In genomic region chr11:123755344-123755743, GRCh38 we compare ENCODE assay signal across 29 cellular contexts. TPM values are rescaled to one million over a fixed set of nuclear protein-coding genes. Genes with fewer than 3 reads are reported as not detected.
DNase-seq lines count a peak whose midpoint lies in the region; ATAC-seq and TF ChIP-seq lines count a peak whose summit lies in the region.
"Had no signal": no experiment of that assay in that cellular context is flagged by ENCODE, and none has a peak within 500 bp of the region (broad histone marks: within the 10 kb centered on the region; RNA-seq: fewer than 3 reads in every experiment).

No MANE protein-coding gene starts in this region.

- no peaks in the 10 kb centered on the region for H3K36me3 ChIP-seq in Loucy (ENCODE audit: insufficient read depth, low read length)
- H3K36me3 ChIP-seq: BE2C, BLaER1 had no signal

- H3K27me3 ChIP-seq in Loucy (ENCODE audit: insufficient read depth, low read length, poor library complexity, severe bottlenecking): no peaks in the 10 kb centered on the region
- H3K27me3 ChIP-seq: BLaER1 had no signal

- H3K4me2 ChIP-seq in Loucy (ENCODE audit: low read depth, low read length, poor library complexity, severe bottlenecking): no peak overlapping the region
- H3K4me2 ChIP-seq: BLaER1 had no signal

- no peaks in the 10 kb centered on the region for H3K79me2 ChIP-seq in Loucy (ENCODE audit: insufficient read depth, low read length)

- no peak for TF ChIP-seq CTCF in Loucy (conservative IDR thresholded peaks at IDR 0.05; ENCODE audit: low read length)

- H3K4me3 ChIP-seq in Loucy (ENCODE audit: low read length, poor library complexity, severe bottlenecking): no peak overlapping the region
- H3K4me3 ChIP-seq: BLaER1, GM12878 had no signal

- no peaks in the 10 kb centered on the region for H3K9me2 ChIP-seq in Loucy (replicated peaks; ENCODE audit: low read depth, low read length)

- intact Hi-C loops in activated CD4-positive, alpha-beta T cell treated with anti-CD3 and anti-CD28 coated beads, Interleukin-2, amount 10 ng/mL, durations not matched to agents 24 days and 14 days (cut with micrococcal nuclease): loop anchor here (10.0 kb wide), 1 partner anchor 309 kb away; no protein-coding TSS in a partner anchor
- intact Hi-C loops in activated T-helper 2 cell treated with anti-CD3 and anti-CD28 coated beads, Interferon-gamma antibody, Interleukin-2, Interleukin-4, amounts not matched to agents 10 μg/mL and 5 μg/mL and 100 μg/mL, durations not matched to agents 14 hours and 24 hours and 36 hours (cut with micrococcal nuclease): loop anchor here (1.0 to 10.0 kb wide), 3 partner anchors 14 to 301 kb away; partner anchors contain the start of gene ZNF202

- peak overlapping the region; percentile 45 for H3K4me3 Mint-ChIP-seq in activated CD4-positive, alpha-beta T cell treated with anti-CD3 and anti-CD28 coated beads, Interleukin-2, amount 10 ng/mL, durations not matched to agents 24 days and 14 days
- H3K4me3 Mint-ChIP-seq in T-helper 2 cell treated with Interferon-gamma antibody and Interleukin-4, amounts not matched to agents 5 μg/mL and 100 μg/mL, for 36 hours: peak overlapping the region; percentile 40
- no peak overlapping the region for H3K4me3 Mint-ChIP-seq in activated T-helper 2 cell treated with anti-CD3 and anti-CD28 coated beads, Interferon-gamma antibody, Interleukin-2, Interleukin-4, amounts not matched to agents 10 μg/mL and 5 μg/mL and 100 μg/mL, durations not matched to agents 14 hours and 24 hours and 36 hours (ENCODE audit: low read depth)
- H3K4me3 Mint-ChIP-seq: CD14-positive monocyte; CD4-positive, alpha-beta memory T cell; CD4-positive, CD25-positive, alpha-beta regulatory T cell; CD8-positive, alpha-beta memory T cell had no signal

- peaks cover 50% of the 10 kb centered on the region for H3K4me1 Mint-ChIP-seq in activated CD4-positive, alpha-beta T cell treated with anti-CD3 and anti-CD28 coated beads, Interleukin-2, amount 10 ng/mL, durations not matched to agents 24 days and 14 days
- H3K4me1 Mint-ChIP-seq in T-helper 2 cell treated with Interferon-gamma antibody and Interleukin-4, amounts not matched to agents 5 μg/mL and 100 μg/mL, for 36 hours (ENCODE audit: low read depth): peaks cover 59% of the 10 kb centered on the region
- peaks cover 68% of the 10 kb centered on the region for H3K4me1 Mint-ChIP-seq in activated T-helper 2 cell treated with anti-CD3 and anti-CD28 coated beads, Interferon-gamma antibody, Interleukin-2, Interleukin-4, amounts not matched to agents 10 μg/mL and 5 μg/mL and 100 μg/mL, durations not matched to agents 14 hours and 24 hours and 36 hours (ENCODE audit: low read depth)
- H3K4me1 Mint-ChIP-seq: CD14-positive monocyte; CD4-positive, alpha-beta memory T cell had no signal

- peaks cover 10% of the 10 kb centered on the region for H3K27me3 Mint-ChIP-seq in activated CD4-positive, alpha-beta T cell treated with anti-CD3 and anti-CD28 coated beads, Interleukin-2, amount 10 ng/mL, durations not matched to agents 24 days and 14 days
- H3K27me3 Mint-ChIP-seq in T-helper 2 cell treated with Interferon-gamma antibody and Interleukin-4, amounts not matched to agents 5 μg/mL and 100 μg/mL, for 36 hours (ENCODE audit: low read depth): no peaks in the 10 kb centered on the region
- no peaks in the 10 kb centered on the region for H3K27me3 Mint-ChIP-seq in activated T-helper 2 cell treated with anti-CD3 and anti-CD28 coated beads, Interferon-gamma antibody, Interleukin-2, Interleukin-4, amounts not matched to agents 10 μg/mL and 5 μg/mL and 100 μg/mL, durations not matched to agents 14 hours and 24 hours and 36 hours (ENCODE audit: low read depth)

- H3K36me3 Mint-ChIP-seq in activated CD4-positive, alpha-beta T cell treated with anti-CD3 and anti-CD28 coated beads, Interleukin-2, amount 10 ng/mL, durations not matched to agents 24 days and 14 days (ENCODE audit: low read depth): peaks cover 8% of the 10 kb centered on the region
- H3K36me3 Mint-ChIP-seq in T-helper 2 cell treated with Interferon-gamma antibody and Interleukin-4, amounts not matched to agents 5 μg/mL and 100 μg/mL, for 36 hours (ENCODE audit: low read depth): peaks cover 5% of the 10 kb centered on the region
- H3K36me3 Mint-ChIP-seq in activated T-helper 2 cell treated with anti-CD3 and anti-CD28 coated beads, Interferon-gamma antibody, Interleukin-2, Interleukin-4, amounts not matched to agents 10 μg/mL and 5 μg/mL and 100 μg/mL, durations not matched to agents 14 hours and 24 hours and 36 hours (ENCODE audit: low read depth): peaks cover 14% of the 10 kb centered on the region
- H3K36me3 Mint-ChIP-seq: CD14-positive monocyte; CD4-positive, alpha-beta memory T cell; CD4-positive, CD25-positive, alpha-beta regulatory T cell had no signal

- H3F3A ChIP-seq in Loucy (ENCODE audit: low read depth): no peaks in the 10 kb centered on the region

- H3K9ac ChIP-seq in Loucy (ENCODE audit: low read depth, low read length, poor library complexity, severe bottlenecking): no peak overlapping the region
- H3K9ac ChIP-seq: BLaER1 had no signal

- peak overlapping the region; percentile 67 for H3K27ac Mint-ChIP-seq in activated CD4-positive, alpha-beta T cell treated with anti-CD3 and anti-CD28 coated beads, Interleukin-2, amount 10 ng/mL, durations not matched to agents 24 days and 14 days
- H3K27ac Mint-ChIP-seq in T-helper 2 cell treated with Interferon-gamma antibody and Interleukin-4, amounts not matched to agents 5 μg/mL and 100 μg/mL, for 36 hours: peak overlapping the region; percentile 81
- peak overlapping the region; percentile 90 for H3K27ac Mint-ChIP-seq in activated T-helper 2 cell treated with anti-CD3 and anti-CD28 coated beads, Interferon-gamma antibody, Interleukin-2, Interleukin-4, amounts not matched to agents 10 μg/mL and 5 μg/mL and 100 μg/mL, durations not matched to agents 14 hours and 24 hours and 36 hours
- H3K27ac Mint-ChIP-seq: CD14-positive monocyte; CD4-positive, alpha-beta memory T cell had no signal

- H4K20me1 ChIP-seq in Loucy (ENCODE audit: insufficient read depth, low read length, poor library complexity, severe bottlenecking): no peaks in the 10 kb centered on the region
- H4K20me1 ChIP-seq: BLaER1 had no signal

- H3K4me1 ChIP-seq in Loucy (ENCODE audit: insufficient read depth, low read length, poor library complexity, severe bottlenecking): no peaks in the 10 kb centered on the region
- H3K4me1 ChIP-seq: BE2C, BLaER1 had no signal

- DNase-seq in activated CD4-positive, alpha-beta T cell treated with anti-CD3 and anti-CD28 coated beads, Interleukin-2, amount 10 ng/mL, durations not matched to agents 24 days and 14 days: no peak
- DNase-seq in activated CD4-positive, alpha-beta T cell treated with anti-CD3 and anti-CD28 coated beads for 48 hours: no peak
- no peak for DNase-seq in T-helper 2 cell treated with Interferon-gamma antibody and Interleukin-4, amounts not matched to agents 5 μg/mL and 100 μg/mL, for 36 hours (ENCODE audit: low spot score)
- no peak for DNase-seq in activated T-helper 2 cell treated with anti-CD3 and anti-CD28 coated beads, Interferon-gamma antibody, Interleukin-2, Interleukin-4, amounts not matched to agents 10 μg/mL and 5 μg/mL and 100 μg/mL, durations not matched to agents 14 hours and 24 hours and 36 hours (ENCODE audit: low spot score)
- no peak for DNase-seq in NOMO-1 (lab: John Stamatoyannopoulos, UW; ENCODE audit: unreplicated experiment in 2 of 2)
- DNase-seq: 8988T; ACHN; BE2C; C1 segment of cervical spinal cord; CD4-positive, alpha-beta memory T cell; CD8-positive, alpha-beta memory T cell; COR-L47; DMS 273 treated with DMSO at 0.1 percent for 48 hours; DMS153; DMS53; DMS79; DND-41; EL; GDM1 had no signal

- no peak for ATAC-seq in activated CD4-positive, CD25-positive, alpha-beta regulatory T cell treated with anti-CD3 and anti-CD28 coated beads, Interleukin-2, amount 50 U/mL, for 24 hours
- ATAC-seq in HG03159 (IDR thresholded peaks at IDR 0.05; ENCODE audit: unreplicated experiment): no peak
- ATAC-seq: GM12878 had no signal

- no peaks in the 10 kb centered on the region for H3K9me3 ChIP-seq in Loucy (ENCODE audit: insufficient read depth, low read depth, low read length)
- H3K9me3 ChIP-seq: BE2C, BLaER1 had no signal

- H3K9me3 Mint-ChIP-seq in activated CD4-positive, alpha-beta T cell treated with anti-CD3 and anti-CD28 coated beads, Interleukin-2, amount 10 ng/mL, durations not matched to agents 24 days and 14 days: peaks cover 31% of the 10 kb centered on the region
- H3K9me3 Mint-ChIP-seq in T-helper 2 cell treated with Interferon-gamma antibody and Interleukin-4, amounts not matched to agents 5 μg/mL and 100 μg/mL, for 36 hours: peaks cover 13% of the 10 kb centered on the region
- H3K9me3 Mint-ChIP-seq in activated T-helper 2 cell treated with anti-CD3 and anti-CD28 coated beads, Interferon-gamma antibody, Interleukin-2, Interleukin-4, amounts not matched to agents 10 μg/mL and 5 μg/mL and 100 μg/mL, durations not matched to agents 14 hours and 24 hours and 36 hours: peaks cover 13% of the 10 kb centered on the region
- H3K9me3 Mint-ChIP-seq: CD4-positive, CD25-positive, alpha-beta regulatory T cell; CD8-positive, alpha-beta memory T cell had no signal

- 0 out of 2 replicates have a peak overlapping the region, but pooled peaks have one; percentile 33 for H2AFZ ChIP-seq in Loucy (ENCODE audit: low read length)

RNA-seq across cellular contexts. Expression of gene OR6X1, which starts 1.0 kb away (rescaled TPM):
- total RNA-seq in activated CD4-positive, alpha-beta T cell treated with anti-CD3 and anti-CD28 coated beads, Interleukin-2, amount 10 ng/mL, durations not matched to agents 24 days and 14 days: not detected in 2 replicates
- total RNA-seq in activated T-helper 2 cell treated with anti-CD3 and anti-CD28 coated beads, Interferon-gamma antibody, Interleukin-2, Interleukin-4, amounts not matched to agents 10 μg/mL and 5 μg/mL and 100 μg/mL, durations not matched to agents 14 hours and 24 hours and 36 hours: not detected in 2 replicates
- total RNA-seq: A673; CD4-positive, alpha-beta memory T cell; CD4-positive, CD25-positive, alpha-beta regulatory T cell; CD8-positive, alpha-beta memory T cell; Daoy; G401; GM12878 had no signal

RNA-seq across cellular contexts. Expression of gene ZNF202, which starts 13.9 kb away (rescaled TPM):
- 22.6 and 22.9 TPM in 2 replicates for total RNA-seq in activated CD4-positive, alpha-beta T cell treated with anti-CD3 and anti-CD28 coated beads, Interleukin-2, amount 10 ng/mL, durations not matched to agents 24 days and 14 days
- 19.2 and 22.3 TPM in 2 replicates for total RNA-seq in activated T-helper 2 cell treated with anti-CD3 and anti-CD28 coated beads, Interferon-gamma antibody, Interleukin-2, Interleukin-4, amounts not matched to agents 10 μg/mL and 5 μg/mL and 100 μg/mL, durations not matched to agents 14 hours and 24 hours and 36 hours

RNA-seq across cellular contexts. Expression of gene OR6M1, which starts 50.8 kb away (rescaled TPM):
- not detected in 2 replicates for total RNA-seq in activated CD4-positive, alpha-beta T cell treated with anti-CD3 and anti-CD28 coated beads, Interleukin-2, amount 10 ng/mL, durations not matched to agents 24 days and 14 days
- total RNA-seq in activated T-helper 2 cell treated with anti-CD3 and anti-CD28 coated beads, Interferon-gamma antibody, Interleukin-2, Interleukin-4, amounts not matched to agents 10 μg/mL and 5 μg/mL and 100 μg/mL, durations not matched to agents 14 hours and 24 hours and 36 hours: not detected in 2 replicates
- total RNA-seq: A673; CD4-positive, alpha-beta memory T cell; CD4-positive, CD25-positive, alpha-beta regulatory T cell; CD8-positive, alpha-beta memory T cell; Daoy; G401; GM12878 had no signal
